ENCODE assay signal across 8 cellular contexts in the genomic region with DNA sequence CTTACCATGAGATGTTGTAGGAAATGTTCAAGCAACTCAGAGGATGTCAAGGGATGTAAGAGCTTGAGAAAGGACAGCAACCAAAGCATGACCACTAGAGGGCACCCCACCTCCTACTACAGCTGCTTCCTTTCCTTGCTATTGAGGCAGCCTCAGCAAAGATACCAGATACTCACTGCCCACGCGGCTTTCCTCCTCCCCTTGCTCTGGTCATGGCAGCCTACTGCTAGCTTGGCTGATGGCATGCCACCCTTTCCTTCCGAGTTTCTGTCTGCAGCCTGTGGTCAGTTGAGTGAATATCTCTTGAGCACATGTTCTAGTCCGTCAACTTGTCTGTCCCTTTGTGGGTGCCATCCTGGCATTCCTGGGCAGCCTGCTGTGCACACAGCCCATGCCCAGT. TPM values are rescaled to one million over a fixed set of nuclear protein-coding genes. Genes with fewer than 3 reads are reported as not detected.
A peak's percentile ranks its signal among the peaks of the same experiment; 100 is the strongest.
DNase-seq lines count a peak whose midpoint lies in the region; ATAC-seq and TF ChIP-seq lines count a peak whose summit lies in the region.

No MANE protein-coding gene starts in this region.

- DNase-seq in DMS153 (lab: John Stamatoyannopoulos, UW): peak; percentile 34
- DNase-seq in NCI-H748 treated with DMSO at 0.1 percent for 48 hours (lab: John Stamatoyannopoulos, UW): peak; percentile 48
- DNase-seq in activated CD4-positive, alpha-beta T cell treated with anti-CD3 and anti-CD28 coated beads, Interleukin-2, amount 50 U/mL, for 4 hours: peak; percentile 87 to 88
- DNase-seq in dermis microvascular lymphatic vessel endothelial cell (ENCODE audit: low read depth in 2 of 2): peak; percentile 66 to 88
- DNase-seq in lower leg skin (ENCODE audit: low spot score in 2 of 2): peak; percentile 89 to 96
- peak; percentile 64 to 82 (median 70) for DNase-seq in stimulated activated CD4-positive, alpha-beta T cell treated with anti-CD3 and anti-CD28 coated beads, TNF-alpha, amount 100 ng/mL, for 4 hours (ENCODE audit: low read depth in 3 of 3)

- no peak overlapping the region for H3K4me3 ChIP-seq in lower leg skin (ENCODE audit: low read depth, poor library complexity, severe bottlenecking)

- 23 to 27% methylated on average over 4 of the region's 4 CpGs for WGBS in lower leg skin, 2 donors

- peak in 1 of 3 donors; percentile 86 for TF ChIP-seq CTCF in lower leg skin (IDR thresholded peaks at IDR 0.05)

- intact Hi-C loops in lower leg skin (cut with DNase I; ENCODE audit: low total_unique reads): loop anchor here (5.0 to 10.0 kb wide), 2 partner anchors 138 to 436 kb away; a partner anchor contains a TSS

- peak; percentile 48 for ATAC-seq in HG03521 (IDR thresholded peaks at IDR 0.05; ENCODE audit: unreplicated experiment)
- ATAC-seq in GM18909 (IDR thresholded peaks at IDR 0.05; ENCODE audit: poor library complexity, unreplicated experiment): no peak

- no peak for TF ChIP-seq POLR2A in lower leg skin (IDR thresholded peaks at IDR 0.05)

RNA-seq across cellular contexts. Expression of a gene that starts 4.4 kb away (rescaled TPM):
- total RNA-seq in dermis microvascular lymphatic vessel endothelial cell (not detected in 2 replicates), lower leg skin (1 to 10 TPM in 1 of 4 donors, under 1 TPM in 2, not detected in 1; 0.44 to 1.6 (median 0.72) TPM)

RNA-seq across cellular contexts. Expression of a gene that starts 52.5 kb away (rescaled TPM):
- total RNA-seq in dermis microvascular lymphatic vessel endothelial cell (not detected in 2 replicates), lower leg skin (under 1 TPM in 1 of 4 donors, not detected in 3; 0.25 TPM)

RNA-seq across cellular contexts. Expression of a gene that starts 56.8 kb away (rescaled TPM):
- 8.3 and 14.4 TPM in 2 replicates for total RNA-seq in dermis microvascular lymphatic vessel endothelial cell
- total RNA-seq in lower leg skin: 10 to 100 TPM; 35.0 to 57.0 (median 51.3) TPM

Comparison
In these comparisons a context has a peak if more than half of its experiments do, and no peak if none do; other contexts are left out.
1. DNase-seq: peak in every context shown above with its lines; median percentile 92 in lower leg skin; 88 in activated CD4-positive, alpha-beta T cell treated with anti-CD3 and anti-CD28 coated beads, Interleukin-2, amount 50 U/mL, for 4 hours; 77 in dermis microvascular lymphatic vessel endothelial cell; 70 in stimulated activated CD4-positive, alpha-beta T cell treated with anti-CD3 and anti-CD28 coated beads, TNF-alpha, amount 100 ng/mL, for 4 hours; 48 in NCI-H748 treated with DMSO at 0.1 percent for 48 hours; 34 in DMS153.